In genomic region chr19:31128291-31128690, GRCh38 we compare ENCODE assay signal across 13 cellular contexts.
"Had no signal": no experiment of that assay in that cellular context is flagged by ENCODE, and none has a peak within 500 bp of the region (broad histone marks: within the 10 kb centered on the region; RNA-seq: fewer than 3 reads in every experiment).

No MANE protein-coding gene starts in this region.

- H3K4me3 ChIP-seq: heart left ventricle, ovary had no signal

- H3K9me3 ChIP-seq: heart left ventricle, ovary had no signal

- DNase-seq: activated CD4-positive, alpha-beta T cell treated with anti-CD3 and anti-CD28 coated beads, Interleukin-2, amount 50 U/mL, for 1 hour; activated naive CD4-positive, alpha-beta T cell treated with anti-CD3 and anti-CD28 coated beads, Interleukin-2, amount 50 U/mL, for 16 hours; heart left ventricle; mammary epithelial cell; nephron progenitor cell; retina; stimulated activated naive B cell treated with anti-CD40 and anti-IgM and Interleukin-4, amounts not matched to agents 10 μg/mL and 1 μg/mL and 100 μg/mL, for 72 hours had no signal

- H3K36me3 Mint-ChIP-seq: brain; stimulated activated naive B cell treated with anti-CD40 and anti-IgM and Interleukin-4, amounts not matched to agents 10 μg/mL and 1 μg/mL and 100 μg/mL, for 72 hours; type B pancreatic cell; WTC11 had no signal

- H3K27ac Mint-ChIP-seq: nephron progenitor cell; stimulated activated naive B cell treated with anti-CD40 and anti-IgM and Interleukin-4, amounts not matched to agents 10 μg/mL and 1 μg/mL and 100 μg/mL, for 72 hours; type B pancreatic cell; WTC11 had no signal

- H3K9me3 Mint-ChIP-seq: type B pancreatic cell had no signal

- H3K4me1 ChIP-seq: heart left ventricle had no signal

- H3K36me3 ChIP-seq: heart left ventricle, ovary had no signal

- H3K27me3 ChIP-seq: heart left ventricle, ovary had no signal

- H3K27me3 Mint-ChIP-seq: stimulated activated naive B cell treated with anti-CD40 and anti-IgM and Interleukin-4, amounts not matched to agents 10 μg/mL and 1 μg/mL and 100 μg/mL, for 72 hours had no signal

- H3K4me3 Mint-ChIP-seq: brain; nephron progenitor cell; stimulated activated naive B cell treated with anti-CD40 and anti-IgM and Interleukin-4, amounts not matched to agents 10 μg/mL and 1 μg/mL and 100 μg/mL, for 72 hours; type B pancreatic cell; WTC11 had no signal

- H3K4me1 Mint-ChIP-seq: brain, nephron progenitor cell had no signal

- ATAC-seq: stimulated activated naive B cell treated with anti-CD40 and anti-IgM and Interleukin-4, amounts not matched to agents 10 μg/mL and 1 μg/mL and 100 μg/mL, for 72 hours; WTC11 had no signal

- FAIRE-seq: frontal cortex, islet of Langerhans had no signal
